Comparison of ENCODE assay signal across 20 cellular contexts in genomic region chr4:145535202-145535601, GRCh38.
"Had no signal": no experiment of that assay in that cellular context is flagged by ENCODE, and none has a peak within 500 bp of the region (broad histone marks: within the 10 kb centered on the region; RNA-seq: fewer than 3 reads in every experiment).

No MANE protein-coding gene starts in this region.

- FAIRE-seq: endothelial cell of umbilical vein, frontal cortex had no signal

- DNase-seq: effector CD4-positive, alpha-beta T cell; endodermal cell; heart left ventricle; hippocampal formation; kidney glomerular epithelial cell; naive thymus-derived CD4-positive, alpha-beta T cell; nephron progenitor cell; posterior cingulate gyrus; sigmoid colon; stimulated activated CD4-positive, alpha-beta T cell treated with anti-CD3 and anti-CD28 coated beads, Interleukin-2, amount 100 ng/mL, for 24 hours; stimulated activated CD4-positive, alpha-beta T cell treated with anti-CD3 and anti-CD28 coated beads, Interleukin-4, amount 100 ng/mL, for 4 hours; stimulated activated naive B cell treated with anti-CD40 and anti-IgM and Interleukin-4, amounts not matched to agents 10 μg/mL and 1 μg/mL and 100 μg/mL, for 72 hours; stimulated activated naive CD8-positive, alpha-beta T cell treated with anti-CD3 and anti-CD28 coated beads, Interleukin-15, amount 100 ng/mL, for 72 hours; testis had no signal

- H3K27me3 ChIP-seq: heart left ventricle, sigmoid colon, testis, tibial nerve had no signal

- H3K27ac ChIP-seq: coronary artery, heart left ventricle, sigmoid colon, skin epidermis, testis, tibial nerve had no signal

- H3K4me1 ChIP-seq: testis had no signal

- H3K9me3 ChIP-seq: heart left ventricle, sigmoid colon, testis, tibial nerve had no signal

- ATAC-seq: esophagus mucosa; heart left ventricle; naive thymus-derived CD4-positive, alpha-beta T cell; stimulated activated naive B cell treated with anti-CD40 and anti-IgM and Interleukin-4, amounts not matched to agents 10 μg/mL and 1 μg/mL and 100 μg/mL, for 72 hours; stimulated activated naive CD8-positive, alpha-beta T cell treated with anti-CD3 and anti-CD28 coated beads, Interleukin-15, amount 100 ng/mL, for 72 hours had no signal

- H3K36me3 ChIP-seq: tibial nerve had no signal

- H3K4me3 ChIP-seq: coronary artery, heart left ventricle, sigmoid colon, skin epidermis, testis, tibial nerve had no signal
